Comparison of ENCODE assay signal across 30 cellular contexts in genomic region chr10:71250842-71251241, GRCh38. TPM values are rescaled to one million over a fixed set of nuclear protein-coding genes. Genes with fewer than 3 reads are reported as not detected.
"Had no signal": no experiment of that assay in that cellular context is flagged by ENCODE, and none has a peak within 500 bp of the region (broad histone marks: within the 10 kb centered on the region; RNA-seq: fewer than 3 reads in every experiment).

No MANE protein-coding gene starts in this region.

- H3K36me3 ChIP-seq: ascending aorta, esophagus muscularis mucosa, left lung, pancreas, prostate gland, sigmoid colon, stomach, thyroid gland, WERI-Rb-1 had no signal

- H3K4me1 ChIP-seq: pancreas had no signal

- H3K4me1 Mint-ChIP-seq: activated CD4-positive, alpha-beta T cell treated with anti-CD3 and anti-CD28 coated beads, Interleukin-2, amount 10 ng/mL, durations not matched to agents 24 days and 14 days; activated naive CD8-positive, alpha-beta T cell treated with anti-CD3 and anti-CD28 coated beads for 36 hours; central memory CD8-positive, alpha-beta T cell; stimulated activated naive B cell treated with anti-CD40 and anti-IgM and Interleukin-4, amounts not matched to agents 10 μg/mL and 1 μg/mL and 100 μg/mL, for 72 hours; T-helper 17 cell had no signal

- DNase-seq: activated CD4-positive, alpha-beta memory T cell treated with anti-CD3 and anti-CD28 coated beads for 36 hours; activated CD4-positive, alpha-beta T cell treated with anti-CD3 and anti-CD28 coated beads, Interleukin-2, amount 10 ng/mL, durations not matched to agents 24 days and 14 days; activated CD4-positive, CD25-positive, alpha-beta regulatory T cell treated with anti-CD3 and anti-CD28 coated beads, Interleukin-2, amount 50 U/mL, for 72 hours; activated CD8-positive, alpha-beta memory T cell treated with anti-CD3 and anti-CD28 coated beads, Interleukin-2, amount 50 U/mL, for 4 hours; activated effector memory CD4-positive, alpha-beta T cell treated with anti-CD3 and anti-CD28 coated beads, Interleukin-2, amount 50 U/mL, for 16 hours; activated naive CD4-positive, alpha-beta T cell treated with anti-CD3 and anti-CD28 coated beads for 36 hours; activated naive CD8-positive, alpha-beta T cell treated with anti-CD3 and anti-CD28 coated beads for 36 hours; activated T-cell treated with anti-CD3 and anti-CD28 coated beads, Interleukin-2, amount 50 U/mL, for 1 hour; endodermal cell; left lung; mesendoderm; nephron progenitor cell; pancreas; retina; sigmoid colon; stimulated activated CD4-positive, alpha-beta T cell treated with anti-CD3 and anti-CD28 coated beads, Interleukin-15, amount 100 ng/mL, for 24 hours; stimulated activated CD4-positive, alpha-beta T cell treated with anti-CD3 and anti-CD28 coated beads, Interleukin-2, amount 100 ng/mL, for 24 hours; stimulated activated naive B cell treated with anti-CD40 and anti-IgM and Interleukin-4, amounts not matched to agents 10 μg/mL and 1 μg/mL and 100 μg/mL, for 72 hours; stomach; T-helper 17 cell; T1000; thyroid gland; WERI-Rb-1 had no signal

- ATAC-seq: left lung; pancreas; stimulated activated naive B cell treated with anti-CD40 and anti-IgM and Interleukin-4, amounts not matched to agents 10 μg/mL and 1 μg/mL and 100 μg/mL, for 72 hours; T-helper 17 cell had no signal

- H3K27me3 ChIP-seq: ascending aorta, esophagus muscularis mucosa, left lung, pancreas, sigmoid colon, stomach, thyroid gland had no signal

- H3K9me3 ChIP-seq: ascending aorta, esophagus muscularis mucosa, left lung, pancreas, prostate gland, sigmoid colon, stomach, thyroid gland had no signal

- H3K27me3 Mint-ChIP-seq: activated CD4-positive, alpha-beta T cell treated with anti-CD3 and anti-CD28 coated beads, Interleukin-2, amount 10 ng/mL, durations not matched to agents 24 days and 14 days; activated naive CD8-positive, alpha-beta T cell treated with anti-CD3 and anti-CD28 coated beads for 36 hours had no signal

- H3K4me3 Mint-ChIP-seq: activated CD4-positive, alpha-beta memory T cell treated with anti-CD3 and anti-CD28 coated beads for 36 hours; activated CD4-positive, alpha-beta T cell treated with anti-CD3 and anti-CD28 coated beads, Interleukin-2, amount 10 ng/mL, durations not matched to agents 24 days and 14 days; activated naive CD4-positive, alpha-beta T cell treated with anti-CD3 and anti-CD28 coated beads for 36 hours; activated naive CD8-positive, alpha-beta T cell treated with anti-CD3 and anti-CD28 coated beads for 36 hours; activated T-helper 1 cell treated with anti-CD3 and anti-CD28 coated beads, Interleukin-12 subunit alpha, Interleukin-12 subunit beta, Interleukin-2, Interleukin-4 antibody, amounts not matched to agents 30 ng/mL and 10 ng/mL and 1 ng/mL, durations not matched to agents 14 hours and 24 hours and 36 hours; central memory CD8-positive, alpha-beta T cell; dendritic cell treated with granulocyte-macrophage colony-stimulating factor and Interleukin-4, amounts not matched to agents 40 ng/mL and 50 ng/mL, for 4 days; endodermal cell; nephron progenitor cell; stimulated activated naive B cell treated with anti-CD40 and anti-IgM and Interleukin-4, amounts not matched to agents 10 μg/mL and 1 μg/mL and 100 μg/mL, for 72 hours; T-helper 17 cell had no signal

- H3K4me3 ChIP-seq: ascending aorta, esophagus muscularis mucosa, left lung, lung, pancreas, prostate gland, sigmoid colon, stomach, thyroid gland had no signal

- H3K27ac ChIP-seq: ascending aorta, esophagus muscularis mucosa, left lung, pancreas, prostate gland, sigmoid colon, stomach, thyroid gland, WERI-Rb-1 had no signal

- H3K9me3 Mint-ChIP-seq: activated CD4-positive, alpha-beta memory T cell treated with anti-CD3 and anti-CD28 coated beads for 36 hours; activated CD4-positive, alpha-beta T cell treated with anti-CD3 and anti-CD28 coated beads, Interleukin-2, amount 10 ng/mL, durations not matched to agents 24 days and 14 days; activated naive CD4-positive, alpha-beta T cell treated with anti-CD3 and anti-CD28 coated beads for 36 hours; activated naive CD8-positive, alpha-beta T cell treated with anti-CD3 and anti-CD28 coated beads for 36 hours; activated T-helper 1 cell treated with anti-CD3 and anti-CD28 coated beads, Interleukin-12 subunit alpha, Interleukin-12 subunit beta, Interleukin-2, Interleukin-4 antibody, amounts not matched to agents 30 ng/mL and 10 ng/mL and 1 ng/mL, durations not matched to agents 14 hours and 24 hours and 36 hours; central memory CD8-positive, alpha-beta T cell; dendritic cell treated with granulocyte-macrophage colony-stimulating factor and Interleukin-4, amounts not matched to agents 40 ng/mL and 50 ng/mL, for 4 days; endodermal cell; nephron progenitor cell; stimulated activated naive B cell treated with anti-CD40 and anti-IgM and Interleukin-4, amounts not matched to agents 10 μg/mL and 1 μg/mL and 100 μg/mL, for 72 hours had no signal

- H3K36me3 Mint-ChIP-seq: activated CD4-positive, alpha-beta memory T cell treated with anti-CD3 and anti-CD28 coated beads for 36 hours; activated naive CD8-positive, alpha-beta T cell treated with anti-CD3 and anti-CD28 coated beads for 36 hours; stimulated activated naive B cell treated with anti-CD40 and anti-IgM and Interleukin-4, amounts not matched to agents 10 μg/mL and 1 μg/mL and 100 μg/mL, for 72 hours had no signal

- H3K27ac Mint-ChIP-seq: activated CD4-positive, alpha-beta memory T cell treated with anti-CD3 and anti-CD28 coated beads for 36 hours; activated CD4-positive, alpha-beta T cell treated with anti-CD3 and anti-CD28 coated beads, Interleukin-2, amount 10 ng/mL, durations not matched to agents 24 days and 14 days; activated naive CD4-positive, alpha-beta T cell treated with anti-CD3 and anti-CD28 coated beads for 36 hours; activated naive CD8-positive, alpha-beta T cell treated with anti-CD3 and anti-CD28 coated beads for 36 hours; activated T-helper 1 cell treated with anti-CD3 and anti-CD28 coated beads, Interleukin-12 subunit alpha, Interleukin-12 subunit beta, Interleukin-2, Interleukin-4 antibody, amounts not matched to agents 30 ng/mL and 10 ng/mL and 1 ng/mL, durations not matched to agents 14 hours and 24 hours and 36 hours; dendritic cell treated with granulocyte-macrophage colony-stimulating factor and Interleukin-4, amounts not matched to agents 40 ng/mL and 50 ng/mL, for 4 days; endodermal cell; stimulated activated naive B cell treated with anti-CD40 and anti-IgM and Interleukin-4, amounts not matched to agents 10 μg/mL and 1 μg/mL and 100 μg/mL, for 72 hours; T-helper 17 cell had no signal

RNA-seq across cellular contexts. Expression of gene UNC5B, which starts 38.5 kb away (rescaled TPM):
- total RNA-seq: T-helper 17 cell had no signal
